ENCODE assay signal across 9 cellular contexts in genomic region chr5:141604318-141604717, GRCh38. TPM values are rescaled to one million over a fixed set of nuclear protein-coding genes. Genes with fewer than 3 reads are reported as not detected.
A peak's percentile ranks its signal among the peaks of the same experiment; 100 is the strongest.
DNase-seq lines count a peak whose midpoint lies in the region; ATAC-seq and TF ChIP-seq lines count a peak whose summit lies in the region.
"Had no signal": no experiment of that assay in that cellular context is flagged by ENCODE, and none has a peak within 500 bp of the region (broad histone marks: within the 10 kb centered on the region; RNA-seq: fewer than 3 reads in every experiment).

No MANE protein-coding gene starts in this region.

- DNase-seq in activated CD8-positive, alpha-beta memory T cell treated with anti-CD3 and anti-CD28 coated beads, Interleukin-2, amount 10 ng/mL, durations not matched to agents 7 days and 5 days, result no peak
- no peak for DNase-seq in activated CD8-positive, alpha-beta memory T cell treated with anti-CD3 and anti-CD28 coated beads, Interleukin-2, amount 50 U/mL, for 48 hours
- DNase-seq in SIG-M5 treated with dmso at 0.1 percent for 504 hours (lab: John Stamatoyannopoulos, UW; ENCODE audit: unreplicated experiment) (peak; percentile 99), endothelial cell (ENCODE audit: low spot score) (peak; percentile 48), posterior cingulate gyrus (no peak)
- peak in 1 of 10 donors; percentile 23 for DNase-seq in naive thymus-derived CD8-positive, alpha-beta T cell

- peak overlapping the region; percentile 68 for H3K4me3 Mint-ChIP-seq in activated CD8-positive, alpha-beta memory T cell treated with anti-CD3 and anti-CD28 coated beads, Interleukin-2, amount 10 ng/mL, durations not matched to agents 7 days and 5 days
- peak overlapping the region; percentile 45 for H3K4me3 Mint-ChIP-seq in endothelial cell (ENCODE audit: unreplicated experiment)
- peak overlapping the region; percentile 66 to 85 (median 80) for H3K4me3 Mint-ChIP-seq in naive thymus-derived CD8-positive, alpha-beta T cell
- H3K4me3 Mint-ChIP-seq: brain had no signal

- no peak for TF ChIP-seq CTCF in endothelial cell (IDR thresholded peaks at IDR 0.05; ENCODE audit: unreplicated experiment)

- H3K27ac Mint-ChIP-seq in activated CD8-positive, alpha-beta memory T cell treated with anti-CD3 and anti-CD28 coated beads, Interleukin-2, amount 10 ng/mL, durations not matched to agents 7 days and 5 days, result peak overlapping the region; percentile 95
- peak overlapping the region; percentile 97 for H3K27ac Mint-ChIP-seq in endothelial cell (ENCODE audit: unreplicated experiment)
- peak overlapping the region; percentile 78 to 97 (median 94) for H3K27ac Mint-ChIP-seq in naive thymus-derived CD8-positive, alpha-beta T cell
- H3K27ac Mint-ChIP-seq: brain had no signal

- H3K9me3 Mint-ChIP-seq in activated CD8-positive, alpha-beta memory T cell treated with anti-CD3 and anti-CD28 coated beads, Interleukin-2, amount 10 ng/mL, durations not matched to agents 7 days and 5 days (ENCODE audit: low read depth), result no peaks in the 10 kb centered on the region
- no peaks in the 10 kb centered on the region for H3K9me3 Mint-ChIP-seq in endothelial cell (ENCODE audit: unreplicated experiment)
- H3K9me3 Mint-ChIP-seq in naive thymus-derived CD8-positive, alpha-beta T cell, result no peaks in the 10 kb centered on the region
- H3K9me3 Mint-ChIP-seq: brain had no signal

- CTCF ChIA-PET in activated CD8-positive, alpha-beta memory T cell treated with anti-CD3 and anti-CD28 coated beads, Interleukin-2, amount 10 ng/mL, durations not matched to agents 7 days and 5 days (lab: Charles Lee), result interaction anchor here (0.9 to 13.7 kb wide), 6 partner anchors 12 to 47 kb away, joined by 3 to 274 read pairs (median 6); partner anchors contain the start of genes DIAPH1 and FCHSD1

- peaks cover 18% of the 10 kb centered on the region for H3K36me3 Mint-ChIP-seq in activated CD8-positive, alpha-beta memory T cell treated with anti-CD3 and anti-CD28 coated beads, Interleukin-2, amount 10 ng/mL, durations not matched to agents 7 days and 5 days
- H3K36me3 Mint-ChIP-seq in endothelial cell (ENCODE audit: low read depth, unreplicated experiment), result peaks cover 3% of the 10 kb centered on the region
- H3K36me3 Mint-ChIP-seq in naive thymus-derived CD8-positive, alpha-beta T cell, result no peaks in the 10 kb centered on the region
- H3K36me3 Mint-ChIP-seq: brain had no signal

- intact Hi-C loops in posterior cingulate gyrus (cut with DNase I), result no loop called here

- POLR2A ChIA-PET in naive thymus-derived CD8-positive, alpha-beta T cell (lab: Charles Lee), result interaction anchor here (0.6 to 4.0 kb wide), 5 partner anchors 11 to 32 kb away, joined by 3 to 42 read pairs (median 10); partner anchors contain the start of genes DIAPH1, HDAC3 and RELL2

- ATAC-seq in activated CD8-positive, alpha-beta memory T cell treated with anti-CD3 and anti-CD28 coated beads, Interleukin-2, amount 10 ng/mL, durations not matched to agents 7 days and 5 days, result peak; percentile 32
- peak in 1 of 2 donors; percentile 26 for ATAC-seq in naive thymus-derived CD8-positive, alpha-beta T cell
- ATAC-seq in GM18909 (IDR thresholded peaks at IDR 0.05; ENCODE audit: poor library complexity, unreplicated experiment), result no peak
- no peak for ATAC-seq in HG02870 (IDR thresholded peaks at IDR 0.05; ENCODE audit: unreplicated experiment)

- H3K4me1 Mint-ChIP-seq in activated CD8-positive, alpha-beta memory T cell treated with anti-CD3 and anti-CD28 coated beads, Interleukin-2, amount 10 ng/mL, durations not matched to agents 7 days and 5 days, result peaks cover 81% of the 10 kb centered on the region
- H3K4me1 Mint-ChIP-seq in endothelial cell (ENCODE audit: unreplicated experiment), result peaks cover 30% of the 10 kb centered on the region
- H3K4me1 Mint-ChIP-seq in naive thymus-derived CD8-positive, alpha-beta T cell, result peaks cover 27 to 99% (median 81%) of the 10 kb centered on the region in 4 donors

- H3K27me3 Mint-ChIP-seq in activated CD8-positive, alpha-beta memory T cell treated with anti-CD3 and anti-CD28 coated beads, Interleukin-2, amount 10 ng/mL, durations not matched to agents 7 days and 5 days, result no peaks in the 10 kb centered on the region
- H3K27me3 Mint-ChIP-seq in endothelial cell (ENCODE audit: unreplicated experiment), result peaks cover 2% of the 10 kb centered on the region
- no peaks in the 10 kb centered on the region for H3K27me3 Mint-ChIP-seq in naive thymus-derived CD8-positive, alpha-beta T cell
- H3K27me3 Mint-ChIP-seq: brain had no signal

RNA-seq across cellular contexts. Expression of gene DIAPH1, which starts 14.5 kb away (rescaled TPM):
- 100 to 1,000 TPM; 284 to 295 TPM for total RNA-seq in activated CD8-positive, alpha-beta memory T cell treated with anti-CD3 and anti-CD28 coated beads, Interleukin-2, amount 10 ng/mL, durations not matched to agents 7 days and 5 days
- total RNA-seq in endothelial cell (ENCODE audit: unreplicated experiment), result 149 TPM
- 100 to 1,000 TPM; 171 to 183 TPM for total RNA-seq in naive thymus-derived CD8-positive, alpha-beta T cell
- 100 to 1,000 TPM in 1 of 3 donors, 10 to 100 TPM in 2; 87.4 to 105 (median 92.9) TPM for polyA plus RNA-seq in naive thymus-derived CD8-positive, alpha-beta T cell

RNA-seq across cellular contexts. Expression of gene HDAC3, which starts 32.3 kb away (rescaled TPM):
- 10 to 100 TPM; 87.1 to 90.0 TPM for total RNA-seq in activated CD8-positive, alpha-beta memory T cell treated with anti-CD3 and anti-CD28 coated beads, Interleukin-2, amount 10 ng/mL, durations not matched to agents 7 days and 5 days
- 84.9 TPM for total RNA-seq in endothelial cell (ENCODE audit: unreplicated experiment)
- total RNA-seq in naive thymus-derived CD8-positive, alpha-beta T cell, result 10 to 100 TPM; 71.1 to 81.6 TPM
- polyA plus RNA-seq in naive thymus-derived CD8-positive, alpha-beta T cell, result 100 to 1,000 TPM in 1 of 3 donors, 10 to 100 TPM in 2; 85.7 to 100 (median 91.7) TPM

RNA-seq across cellular contexts. Expression of gene RELL2, which starts 32.5 kb away (rescaled TPM):
- total RNA-seq in activated CD8-positive, alpha-beta memory T cell treated with anti-CD3 and anti-CD28 coated beads, Interleukin-2, amount 10 ng/mL, durations not matched to agents 7 days and 5 days, result 10 to 100 TPM; 28.0 to 35.8 TPM
- total RNA-seq in endothelial cell (ENCODE audit: unreplicated experiment), result 17.4 TPM
- 10 to 100 TPM; 22.3 to 23.9 TPM for total RNA-seq in naive thymus-derived CD8-positive, alpha-beta T cell
- 1 to 10 TPM; 2.6 to 3.9 (median 3.4) TPM for polyA plus RNA-seq in naive thymus-derived CD8-positive, alpha-beta T cell

RNA-seq across cellular contexts. Expression of gene FCHSD1, which starts 46.9 kb away (rescaled TPM):
- 10 to 100 TPM; 46.5 to 64.1 TPM for total RNA-seq in activated CD8-positive, alpha-beta memory T cell treated with anti-CD3 and anti-CD28 coated beads, Interleukin-2, amount 10 ng/mL, durations not matched to agents 7 days and 5 days
- total RNA-seq in endothelial cell (ENCODE audit: unreplicated experiment), result 63.3 TPM
- total RNA-seq in naive thymus-derived CD8-positive, alpha-beta T cell, result 100 to 1,000 TPM; 110 to 115 TPM
- 1 to 10 TPM; 8.8 to 9.4 (median 9.3) TPM for polyA plus RNA-seq in naive thymus-derived CD8-positive, alpha-beta T cell

Comparison
In these comparisons a context has a peak if more than half of its experiments do, and no peak if none do; other contexts are left out.
1. DNase-seq: peak in SIG-M5 treated with dmso at 0.1 percent for 504 hours (single experiment) and endothelial cell (single experiment); none in activated CD8-positive, alpha-beta memory T cell treated with anti-CD3 and anti-CD28 coated beads, Interleukin-2, amount 10 ng/mL, durations not matched to agents 7 days and 5 days (single experiment), activated CD8-positive, alpha-beta memory T cell treated with anti-CD3 and anti-CD28 coated beads, Interleukin-2, amount 50 U/mL, for 48 hours (single experiment) and posterior cingulate gyrus (0 of 10).
2. Peak in every context shown above with its lines, with median percentiles within 50 percentile points of each other: H3K27ac Mint-ChIP-seq and H3K4me3 Mint-ChIP-seq.